In the genomic region with DNA sequence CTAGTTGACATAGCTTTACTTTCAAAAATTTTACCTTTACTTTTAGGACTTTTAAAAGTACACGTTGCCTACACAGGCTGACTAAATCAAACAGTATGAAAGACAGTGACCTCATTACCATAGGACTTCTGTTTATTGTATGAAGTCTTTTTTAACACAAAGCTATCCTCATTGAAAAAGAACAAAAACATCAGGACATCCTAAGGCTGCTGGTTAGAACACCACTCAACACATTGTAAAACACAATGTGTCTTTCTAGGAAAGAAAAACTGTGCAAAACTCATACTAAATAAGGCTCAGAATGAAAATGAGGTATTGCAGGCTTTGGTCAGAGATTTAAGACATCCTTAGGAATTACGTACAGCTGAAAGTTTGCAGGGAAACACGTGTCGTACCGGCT, we compare ENCODE assay signal across 1 cellular context.
TF ChIP-seq lines count a peak whose summit lies in the region.

No MANE protein-coding gene starts in this region.

TF ChIP-seq in IMR-90, 13 proteins besides CTCF, POLR2A, EP300 and RAD21:
- no peak for TF ChIP-seq RCOR1 (IDR thresholded peaks at IDR 0.05; ENCODE audit: insufficient replicate concordance, low read length)
- no peak for TF ChIP-seq BHLHE40 (IDR thresholded peaks at IDR 0.05; ENCODE audit: low read depth, low read length)
- TF ChIP-seq USF2 (IDR thresholded peaks at IDR 0.05; ENCODE audit: low read depth, low read length), result no peak
- no peak for TF ChIP-seq MAFK (IDR thresholded peaks at IDR 0.05; ENCODE audit: low read depth, low read length)
- TF ChIP-seq MXI1 (IDR thresholded peaks at IDR 0.05; ENCODE audit: borderline replicate concordance, low read depth, low read length), result no peak
